In genomic region chr11:6516865-6517264, GRCh38 we compare ENCODE assay signal across 26 cellular contexts.
"Had no signal": no experiment of that assay in that cellular context is flagged by ENCODE, and none has a peak within 500 bp of the region (broad histone marks: within the 10 kb centered on the region; RNA-seq: fewer than 3 reads in every experiment).

No MANE protein-coding gene starts in this region.

- H3K36me3 ChIP-seq: gastrocnemius medialis had no signal

- H3K4me3 ChIP-seq: coronary artery, dorsolateral prefrontal cortex, esophagus squamous epithelium, gastrocnemius medialis, hepatocyte, left lung, lower lobe of right lung, mucosa of descending colon had no signal

- H3K27ac ChIP-seq: coronary artery, dorsolateral prefrontal cortex, epithelial cell of prostate, esophagus squamous epithelium, gastrocnemius medialis, hepatocyte, left lung, lower lobe of right lung had no signal

- H3K4me2 ChIP-seq: hepatocyte had no signal

- ATAC-seq: esophagus mucosa, gastrocnemius medialis, left lung, lower lobe of right lung, mucosa of descending colon had no signal

- H3K9me3 ChIP-seq: esophagus squamous epithelium, gastrocnemius medialis, left lung, lower lobe of right lung, mucosa of descending colon had no signal

- H3K79me2 ChIP-seq: hepatocyte had no signal

- H3K27me3 ChIP-seq: dorsolateral prefrontal cortex, esophagus squamous epithelium, gastrocnemius medialis, hepatocyte, left lung had no signal

- DNase-seq: dermis blood vessel endothelial cell; dorsolateral prefrontal cortex; effector CD4-positive, alpha-beta T cell; effector memory CD4-positive, alpha-beta T cell; erythroblast; esophagus squamous epithelium; foreskin fibroblast; foreskin melanocyte; gastrocnemius medialis; glutamatergic neuron; head of caudate nucleus; hypothalamus; immature natural killer cell; islet precursor cell; kidney; kidney glomerular epithelial cell; left lung; lower lobe of right lung; mesenchymal stem cell; mucosa of descending colon; naive B cell had no signal

- FAIRE-seq: colon, kidney had no signal

- H3K4me1 ChIP-seq: esophagus squamous epithelium, gastrocnemius medialis, left lung, lower lobe of right lung had no signal

- H2AFZ ChIP-seq: hepatocyte had no signal
